In the genomic region with DNA sequence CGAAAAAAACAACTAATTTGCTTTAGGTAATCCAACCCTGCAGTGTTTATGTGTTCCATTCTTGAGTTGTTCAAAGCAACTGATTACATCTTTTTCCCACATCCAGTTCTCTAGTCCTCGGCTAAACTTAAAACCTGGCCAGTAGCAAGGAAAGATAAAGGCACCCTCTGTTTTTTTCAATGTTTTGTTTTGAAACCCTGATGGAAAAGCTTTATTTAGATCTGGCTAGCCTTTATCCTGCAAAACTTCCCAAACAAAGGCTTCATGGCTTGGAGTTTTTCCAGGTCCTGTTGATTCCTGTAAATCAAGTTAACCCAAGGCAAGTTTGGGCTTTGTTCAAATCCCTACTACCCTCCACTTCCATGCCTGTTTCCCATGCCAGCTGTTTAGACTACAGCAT, we compare ENCODE assay signal across 14 cellular contexts.
DNase-seq lines count a peak whose midpoint lies in the region; ATAC-seq and TF ChIP-seq lines count a peak whose summit lies in the region.
"Had no signal": no experiment of that assay in that cellular context is flagged by ENCODE, and none has a peak within 500 bp of the region (broad histone marks: within the 10 kb centered on the region; RNA-seq: fewer than 3 reads in every experiment).

No MANE protein-coding gene starts in this region.

- H3K79me2 ChIP-seq in mammary epithelial cell (ENCODE audit: insufficient read depth, low read length) (no peaks in the 10 kb centered on the region), smooth muscle cell (ENCODE audit: low read depth) (no peaks in the 10 kb centered on the region)

- in situ Hi-C loops in mammary epithelial cell (cut with MboI; ENCODE audit: low sequenced_read_pairs in 2 of 2), result no loop called here

- H3F3A ChIP-seq in smooth muscle cell (ENCODE audit: low read depth), result peaks cover 3% of the 10 kb centered on the region

- no peak overlapping the region for H3K4me3 Mint-ChIP-seq in MCF 10A (ENCODE audit: unreplicated experiment)
- H3K4me3 Mint-ChIP-seq: activated CD4-positive, alpha-beta memory T cell treated with anti-CD3 and anti-CD28 coated beads, Interleukin-2, amount 10 ng/mL, durations not matched to agents 7 days and 5 days; CD4-positive, alpha-beta T cell; dendritic cell treated with granulocyte-macrophage colony-stimulating factor and Interleukin-4, amounts not matched to agents 40 ng/mL and 50 ng/mL, for 4 days had no signal

- CTCF ChIA-PET in MCF 10A (lab: Yijun Ruan, JAX) (interaction anchor here (0.5 to 1.3 kb wide), 4 partner anchors 15 to 428 kb away, joined by 3 read pairs; no protein-coding TSS in a partner anchor), mammary epithelial cell (lab: Charles Lee; ENCODE audit: low non-redundant PET) (no interaction called here)

- dilution Hi-C loops in mammary epithelial cell (cut with HindIII; ENCODE audit: low sequenced_read_pairs), result no loop called here

- H4K20me1 ChIP-seq in mammary epithelial cell (ENCODE audit: insufficient read depth, low read length) (no peaks in the 10 kb centered on the region), smooth muscle cell (ENCODE audit: low read depth) (no peaks in the 10 kb centered on the region)

- no peak for TF ChIP-seq CTCF in MCF 10A (IDR thresholded peaks at IDR 0.05; ENCODE audit: unreplicated experiment)
- TF ChIP-seq CTCF in mammary epithelial cell (conservative IDR thresholded peaks at IDR 0.05 in 1 of 2, IDR thresholded peaks at IDR 0.05 in 1 of 2; ENCODE audit: extremely low read depth in 1 of 2, insufficient read depth in 1 of 2, low read depth in 1 of 2, low read length in 2 of 2), result no peak
- TF ChIP-seq CTCF in left lung (IDR thresholded peaks at IDR 0.05), result no peak
- TF ChIP-seq CTCF in smooth muscle cell (IDR thresholded peaks at IDR 0.05; ENCODE audit: borderline replicate concordance, insufficient read depth, poor library complexity, severe bottlenecking), result no peak

- no TSS peak for BruUV-seq in MCF 10A (replicated peaks; lab: Mats Ljungman, UMichigan)
- BruUV-seq in mammary epithelial cell (replicated peaks; lab: Mats Ljungman, UMichigan), result no TSS peak

- H3K27me3 Mint-ChIP-seq in MCF 10A (ENCODE audit: insufficient read depth, unreplicated experiment), result no peaks in the 10 kb centered on the region
- H3K27me3 Mint-ChIP-seq: CD4-positive, alpha-beta T cell; dendritic cell treated with granulocyte-macrophage colony-stimulating factor and Interleukin-4, amounts not matched to agents 40 ng/mL and 50 ng/mL, for 4 days had no signal

- WGBS in mammary epithelial cell (ENCODE audit: low coverage, missing lambda C conversion rate), result 3% methylated on average over 2 of the region's 2 CpGs
- WGBS in smooth muscle cell (ENCODE audit: low lambda C conversion rate), result 32% methylated on average over 2 of the region's 2 CpGs

- H3K4me1 Mint-ChIP-seq in MCF 10A (ENCODE audit: insufficient read depth, unreplicated experiment), result peaks cover 13% of the 10 kb centered on the region

- H3K36me3 ChIP-seq in mammary epithelial cell (ENCODE audit: insufficient read depth, low read length) (no peaks in the 10 kb centered on the region), left lung (no peaks in the 10 kb centered on the region), smooth muscle cell (ENCODE audit: low read depth) (no peaks in the 10 kb centered on the region)

- no peak overlapping the region for H2AFZ ChIP-seq in mammary epithelial cell (ENCODE audit: low read depth, low read length)
- H2AFZ ChIP-seq in smooth muscle cell (ENCODE audit: low read depth), result no peak overlapping the region

- H3K27ac ChIP-seq in mammary epithelial cell (ENCODE audit: insufficient read depth, low read depth, low read length) (no peak overlapping the region), left lung (peak overlapping the region; percentile 9 to 56), smooth muscle cell (ENCODE audit: low read depth) (peak overlapping the region; percentile 55)

- H3K4me1 ChIP-seq in mammary epithelial cell (ENCODE audit: insufficient read depth, low read length) (peaks cover 4% of the 10 kb centered on the region), left lung (peaks cover 0 to 9% of the 10 kb centered on the region in 2 donors), smooth muscle cell (ENCODE audit: low read depth) (peaks cover 16% of the 10 kb centered on the region)

- H3K9me3 ChIP-seq in mammary epithelial cell (replicated peaks; ENCODE audit: insufficient read depth, low read length) (no peaks in the 10 kb centered on the region), left lung (no peaks in the 10 kb centered on the region), smooth muscle cell (replicated peaks; ENCODE audit: low read depth) (no peaks in the 10 kb centered on the region)

- no peak overlapping the region for H3K4me2 ChIP-seq in mammary epithelial cell (ENCODE audit: insufficient read depth, low read depth, low read length)
- H3K4me2 ChIP-seq in smooth muscle cell, result peak overlapping the region; percentile 58

- H3K9ac ChIP-seq in mammary epithelial cell (ENCODE audit: insufficient read depth, low read length), result no peak overlapping the region
- H3K9ac ChIP-seq in smooth muscle cell (ENCODE audit: low read depth), result no peak overlapping the region

- no peaks in the 10 kb centered on the region for H3K36me3 Mint-ChIP-seq in MCF 10A (ENCODE audit: insufficient read depth, unreplicated experiment)

- intact Hi-C loops in MCF 10A (cut with micrococcal nuclease), result no loop called here
- intact Hi-C loops in mammary epithelial cell (cut with micrococcal nuclease), result no loop called here
- intact Hi-C loops in left lung (cut with DNase I), result no loop called here

- H3K4me3 ChIP-seq in mammary epithelial cell (replicated peaks in 1 of 3; ENCODE audit: insufficient read depth in 1 of 3, low read depth in 2 of 3, low read length in 3 of 3) (no peak overlapping the region), left lung (no peak overlapping the region), smooth muscle cell (no peak overlapping the region)

- ATAC-seq in left lung, result no peak

- DNase-seq in MCF 10A (ENCODE audit: unreplicated experiment), result peak; percentile 37
- no peak for DNase-seq in mammary epithelial cell
- DNase-seq in dermis blood vessel endothelial cell, result peak; percentile 19
- no peak for DNase-seq in left lung
- no peak for DNase-seq in smooth muscle cell (lab: John Stamatoyannopoulos, UW; ENCODE audit: unreplicated experiment)
- DNase-seq in SKM-1 treated with dmso at 0.1 percent for 144 hours (lab: John Stamatoyannopoulos, UW; ENCODE audit: unreplicated experiment), result no peak
- DNase-seq in COLO668 (lab: John Stamatoyannopoulos, UW; ENCODE audit: unreplicated experiment), result no peak
- no peak for DNase-seq in activated CD8-positive, alpha-beta memory T cell treated with anti-CD3 and anti-CD28 coated beads for 24 hours
- DNase-seq: activated CD4-positive, alpha-beta memory T cell treated with anti-CD3 and anti-CD28 coated beads, Interleukin-2, amount 10 ng/mL, durations not matched to agents 7 days and 5 days; anterior cingulate cortex; CD4-positive, alpha-beta T cell; DND-41; NCI-H226 had no signal

- no peak overlapping the region for H3K27ac Mint-ChIP-seq in MCF 10A (ENCODE audit: low read depth, unreplicated experiment)
- H3K27ac Mint-ChIP-seq: activated CD4-positive, alpha-beta memory T cell treated with anti-CD3 and anti-CD28 coated beads, Interleukin-2, amount 10 ng/mL, durations not matched to agents 7 days and 5 days; CD4-positive, alpha-beta T cell; dendritic cell treated with granulocyte-macrophage colony-stimulating factor and Interleukin-4, amounts not matched to agents 40 ng/mL and 50 ng/mL, for 4 days had no signal

- POLR2A ChIA-PET in MCF 10A (lab: Yijun Ruan, JAX), result no interaction called here

- H3K27me3 ChIP-seq in mammary epithelial cell (ENCODE audit: insufficient read depth, low read length) (no peaks in the 10 kb centered on the region), left lung (no peaks in the 10 kb centered on the region), smooth muscle cell (ENCODE audit: low read depth) (no peaks in the 10 kb centered on the region)

- no peaks in the 10 kb centered on the region for H3K9me3 Mint-ChIP-seq in MCF 10A (ENCODE audit: unreplicated experiment)
- H3K9me3 Mint-ChIP-seq: CD4-positive, alpha-beta T cell; dendritic cell treated with granulocyte-macrophage colony-stimulating factor and Interleukin-4, amounts not matched to agents 40 ng/mL and 50 ng/mL, for 4 days had no signal

Comparison
In these comparisons a context has a peak if more than half of its experiments do, and no peak if none do; other contexts are left out.
1. DNase-seq: peak in MCF 10A (single experiment) and dermis blood vessel endothelial cell (single experiment); none in mammary epithelial cell (single experiment), left lung (0 of 2), smooth muscle cell (single experiment), SKM-1 treated with dmso at 0.1 percent for 144 hours (single experiment), COLO668 (single experiment) and activated CD8-positive, alpha-beta memory T cell treated with anti-CD3 and anti-CD28 coated beads for 24 hours (single experiment).